15 cellular contexts compared by ENCODE assay signal in genomic region chr3:10416730-10417300, GRCh38.
DNase-seq lines count a peak whose midpoint lies in the region; ATAC-seq and TF ChIP-seq lines count a peak whose summit lies in the region.
"Had no signal": no experiment of that assay in that cellular context is flagged by ENCODE, and none has a peak within 500 bp of the region (broad histone marks: within the 10 kb centered on the region; RNA-seq: fewer than 3 reads in every experiment).

No MANE protein-coding gene starts in this region.

- H4K20me1 ChIP-seq in IMR-90 (ENCODE audit: insufficient read depth, low read length): no peaks in the 10 kb centered on the region

- H3K4me1 ChIP-seq in IMR-90 (ENCODE audit: control insufficient read depth, insufficient read depth, low read length) (no peaks in the 10 kb centered on the region), Peyer's patch (no peaks in the 10 kb centered on the region)

- no peak overlapping the region for H2BK5ac ChIP-seq in IMR-90 (ENCODE audit: low read depth, low read length, poor library complexity, severe bottlenecking)

- no peak overlapping the region for H3K4ac ChIP-seq in IMR-90 (ENCODE audit: low read depth, low read length)

- no peak overlapping the region for H3K9ac ChIP-seq in IMR-90 (ENCODE audit: low read depth, low read length)

- no peaks in the 10 kb centered on the region for H3K9me1 ChIP-seq in IMR-90 (ENCODE audit: insufficient read depth, low read length)

- no peak overlapping the region for H2AK9ac ChIP-seq in IMR-90 (replicated peaks; ENCODE audit: low read depth, low read length, poor library complexity)

- WGBS in IMR-90 (ENCODE audit: extremely low coverage in 2 of 2, insufficient read length in 1 of 2), 2 experiments: 100% methylated on average over 2 of the region's 19 CpGs; no CpG with 5 or more reads in 1 of the 2 experiments

- H3K36me3 ChIP-seq in IMR-90 (ENCODE audit: control insufficient read depth, insufficient read depth, low read length): no peaks in the 10 kb centered on the region
- H3K36me3 ChIP-seq in Peyer's patch: no peaks in the 10 kb centered on the region

- no peak overlapping the region for H3K4me3 Mint-ChIP-seq in chondrocyte (ENCODE audit: unreplicated experiment)
- H3K4me3 Mint-ChIP-seq: CD8-positive, alpha-beta T cell had no signal

- TF ChIP-seq POLR2A in IMR-90 (IDR thresholded peaks at IDR 0.05; ENCODE audit: low read depth, low read length) (no peak), Peyer's patch (IDR thresholded peaks at IDR 0.05) (no peak)

- no TSS peak for BruUV-seq in IMR-90 (replicated peaks; lab: Mats Ljungman, UMichigan)

- H3K56ac ChIP-seq in IMR-90 (ENCODE audit: extremely low read depth, insufficient read depth, low read length): no peak overlapping the region

- TF ChIP-seq CTCF in IMR-90 (conservative IDR thresholded peaks at IDR 0.05; ENCODE audit: low read depth, low read length) (no peak), chondrocyte (IDR thresholded peaks at IDR 0.05) (no peak), Peyer's patch (IDR thresholded peaks at IDR 0.05) (no peak)

- H2AFZ ChIP-seq in IMR-90 (replicated peaks; ENCODE audit: low read length, poor library complexity): no peak overlapping the region

- no peaks in the 10 kb centered on the region for H3K36me3 Mint-ChIP-seq in chondrocyte (ENCODE audit: low read depth)
- H3K36me3 Mint-ChIP-seq: CD8-positive, alpha-beta T cell had no signal

- no peak overlapping the region for H4K8ac ChIP-seq in IMR-90 (ENCODE audit: low read depth in 2 of 2, low read length in 2 of 2)

- in situ Hi-C loops in IMR-90 (cut with MboI; ENCODE audit: low sequenced_read_pairs): no loop called here

- H2BK120ac ChIP-seq in IMR-90 (ENCODE audit: low read depth, low read length): no peak overlapping the region

- H3K9me3 Mint-ChIP-seq in chondrocyte (ENCODE audit: low read depth): no peaks in the 10 kb centered on the region
- H3K9me3 Mint-ChIP-seq: CD8-positive, alpha-beta T cell had no signal

- intact Hi-C loops in IMR-90 (cut with micrococcal nuclease) (no loop called here), posterior cingulate gyrus (cut with DNase I) (no loop called here)

- DNase-seq in CD1c-positive myeloid dendritic cell (ENCODE audit: extremely low spot score) (peak; percentile 19), IMR-90 (no peak), chondrocyte (ENCODE audit: low spot score) (peak; percentile 75), posterior cingulate gyrus (peak in 6 of 10 donors; percentile 32 to 93 (median 52)), NCI-H2227 (lab: John Stamatoyannopoulos, UW; ENCODE audit: unreplicated experiment) (no peak), Peyer's patch (no peak)
- DNase-seq: CD8-positive, alpha-beta T cell; EL; GF-D8; KG1; NCI-H1105; NCI-H2029 treated with DMSO at 0.1 percent for 48 hours; NCI-H69 had no signal

- H3K27me3 ChIP-seq in IMR-90 (ENCODE audit: control insufficient read depth, insufficient read depth, low read length) (peaks cover 52% of the 10 kb centered on the region), Peyer's patch (no peaks in the 10 kb centered on the region)

- no peak overlapping the region for H3K14ac ChIP-seq in IMR-90 (replicated peaks; ENCODE audit: low read depth, low read length)

- no peaks in the 10 kb centered on the region for H3K79me1 ChIP-seq in IMR-90 (ENCODE audit: low read depth in 1 of 2, low read length in 2 of 2)

- H4K5ac ChIP-seq in IMR-90 (ENCODE audit: low read depth, low read length): no peak overlapping the region

- H3K18ac ChIP-seq in IMR-90 (ENCODE audit: low read depth, low read length): no peak overlapping the region

- H3K9me3 ChIP-seq in IMR-90 (ENCODE audit: control insufficient read depth, insufficient read depth, low read length) (no peaks in the 10 kb centered on the region), Peyer's patch (no peaks in the 10 kb centered on the region)

- POLR2A ChIA-PET in IMR-90 (lab: Charles Lee; ENCODE audit: unreplicated experiment): no interaction called here

- H2AK5ac ChIP-seq in IMR-90 (ENCODE audit: low read depth, low read length): no peak overlapping the region

- no peak overlapping the region for H3K4me2 ChIP-seq in IMR-90 (ENCODE audit: low read depth, low read length)

- TF ChIP-seq RAD21 in IMR-90 (IDR thresholded peaks at IDR 0.05; ENCODE audit: low read length): peak; percentile 14; the same call in 1 of the 2 replicates

- H3K4me3 ChIP-seq in IMR-90 (ENCODE audit: insufficient read depth, low read depth, low read length) (no peak overlapping the region), Peyer's patch (no peak overlapping the region)

- peaks cover 35% of the 10 kb centered on the region for H3K27me3 Mint-ChIP-seq in chondrocyte (ENCODE audit: low read depth)

- H3K4me1 Mint-ChIP-seq in chondrocyte (ENCODE audit: low read depth): no peaks in the 10 kb centered on the region

- H2BK20ac ChIP-seq in IMR-90 (ENCODE audit: low read depth, low read length): no peak overlapping the region

- dilution Hi-C loops in IMR-90 (cut with HindIII; ENCODE audit: low sequenced_read_pairs, unreplicated experiment): no loop called here

- H3K27ac Mint-ChIP-seq in chondrocyte (ENCODE audit: unreplicated experiment): no peak overlapping the region
- H3K27ac Mint-ChIP-seq: CD8-positive, alpha-beta T cell had no signal

- no peak for ATAC-seq in IMR-90 (ENCODE audit: low read depth)
- ATAC-seq in HG03565 (IDR thresholded peaks at IDR 0.05; ENCODE audit: unreplicated experiment): no peak
- ATAC-seq: CD8-positive, alpha-beta T cell had no signal

- no peak overlapping the region for H3K23ac ChIP-seq in IMR-90 (ENCODE audit: low read depth, low read length)

- H2BK15ac ChIP-seq in IMR-90 (ENCODE audit: low read depth, low read length): no peak overlapping the region

- H4K91ac ChIP-seq in IMR-90 (ENCODE audit: insufficient read depth, low read depth, low read length): no peak overlapping the region

- CTCF ChIA-PET in IMR-90 (lab: Yijun Ruan, JAX): interaction anchor here (0.7 to 1.8 kb wide), 2 partner anchors 40 to 322 kb away, joined by 4 to 7 read pairs; no protein-coding TSS in a partner anchor

- H3K27ac ChIP-seq in IMR-90 (ENCODE audit: insufficient read depth, low read length): no peak overlapping the region
- H3K27ac ChIP-seq in Peyer's patch: no peak overlapping the region
- H3K27ac ChIP-seq: HL-60 had no signal

TF ChIP-seq in IMR-90, 13 proteins besides CTCF, POLR2A, EP300 and RAD21:
- TF ChIP-seq FOS (IDR thresholded peaks at IDR 0.05; ENCODE audit: low read depth, low read length): no peak
- no peak for TF ChIP-seq MXI1 (IDR thresholded peaks at IDR 0.05; ENCODE audit: borderline replicate concordance, low read depth, low read length)
- no peak for TF ChIP-seq MAZ (IDR thresholded peaks at IDR 0.05; ENCODE audit: borderline replicate concordance, low read depth, low read length)
- no peak for TF ChIP-seq USF2 (IDR thresholded peaks at IDR 0.05; ENCODE audit: low read depth, low read length)

Comparison
In these comparisons a context has a peak if more than half of its experiments do, and no peak if none do; other contexts are left out.
1. DNase-seq: peak in CD1c-positive myeloid dendritic cell (single experiment), chondrocyte (single experiment) and posterior cingulate gyrus (6 of 10); none in IMR-90 (single experiment), NCI-H2227 (single experiment) and Peyer's patch (0 of 3).